ENCODE assay signal across 9 cellular contexts in the genomic region with DNA sequence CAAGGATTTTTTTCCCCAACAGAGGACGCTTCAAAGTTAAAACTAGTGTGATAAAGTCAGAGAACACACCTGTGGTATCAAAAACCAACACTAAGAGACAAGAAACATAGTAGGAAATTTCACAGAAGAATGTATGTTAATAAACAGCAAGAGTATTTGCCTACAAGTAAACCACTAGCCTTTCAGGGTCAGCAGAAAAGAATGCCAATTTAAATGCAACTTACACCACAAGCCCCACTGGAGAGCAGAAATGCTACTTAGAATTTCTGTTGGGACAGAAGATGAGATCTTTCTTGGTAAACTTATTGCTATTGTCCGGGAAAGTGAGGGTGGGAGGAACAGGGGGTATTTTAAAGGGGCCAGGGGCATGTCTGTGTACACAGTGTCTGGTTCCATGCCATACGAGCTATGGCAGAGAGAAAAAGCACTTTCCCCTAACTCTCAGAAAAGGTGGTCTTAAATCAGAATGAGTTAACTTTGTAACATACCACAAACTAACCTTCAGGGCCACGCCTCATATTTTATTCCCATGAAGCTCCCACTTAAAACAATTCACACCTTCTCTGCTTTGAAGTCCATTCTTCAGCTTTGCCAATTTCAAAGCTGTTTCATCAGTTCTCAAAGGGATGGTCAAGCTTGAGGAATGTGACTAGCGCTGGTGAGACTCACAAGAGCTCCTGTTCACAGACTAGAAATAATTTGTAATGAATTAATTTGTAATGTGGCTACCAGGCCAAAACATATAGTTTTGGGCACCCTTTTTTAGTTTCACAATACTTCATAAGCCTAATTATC.
DNase-seq lines count a peak whose midpoint lies in the region; ATAC-seq and TF ChIP-seq lines count a peak whose summit lies in the region.
"Had no signal": no experiment of that assay in that cellular context is flagged by ENCODE, and none has a peak within 500 bp of the region (broad histone marks: within the 10 kb centered on the region; RNA-seq: fewer than 3 reads in every experiment).

No MANE protein-coding gene starts in this region.

- no peak overlapping the region for H3K4me3 ChIP-seq in HCT116 (replicated peaks in 1 of 2; ENCODE audit: low read depth in 1 of 2, low read length in 2 of 2)
- H3K4me3 ChIP-seq in WI38 (ENCODE audit: low read depth, low read length) = peak overlapping the region; percentile 3
- H3K4me3 ChIP-seq in fibroblast of the aortic adventitia (ENCODE audit: low read depth, low read length) = no peak overlapping the region
- H3K4me3 ChIP-seq in spleen = no peak overlapping the region

- DNase-seq in HCT116 (ENCODE audit: low read depth, low spot score) (peak; percentile 78), fibroblast of the aortic adventitia (ENCODE audit: low read depth) (peak; percentile 81), spleen (no peak)
- no peak for DNase-seq in activated CD8-positive, alpha-beta memory T cell treated with anti-CD3 and anti-CD28 coated beads, Interleukin-2, amount 50 U/mL, for 4 hours
- DNase-seq: activated naive CD8-positive, alpha-beta T cell treated with anti-CD3 and anti-CD28 coated beads, Interleukin-2, amount 10 ng/mL, durations not matched to agents 7 days and 5 days; NCI-H1436 treated with DMSO at 0.1 percent for 48 hours had no signal

- H3K36me3 ChIP-seq in HCT116 (ENCODE audit: control insufficient read depth in 1 of 2, insufficient read depth in 2 of 2, low read length in 2 of 2) (no peaks in the 10 kb centered on the region), spleen (peaks cover 0 to 14% (median 3%) of the 10 kb centered on the region in 6 donors)

- ATAC-seq in HCT116 = 0 out of 2 replicates have a peak, but pooled peaks have one; percentile 23
- no peak for ATAC-seq in GM21423 (IDR thresholded peaks at IDR 0.05; ENCODE audit: unreplicated experiment)
- ATAC-seq in GM21723 (IDR thresholded peaks at IDR 0.05; ENCODE audit: unreplicated experiment) = no peak

- H3K4me2 ChIP-seq in HCT116 (ENCODE audit: low read length) = peak overlapping the region; percentile 66

- TF ChIP-seq POLR2A in HCT116 (IDR thresholded peaks at IDR 0.05; ENCODE audit: borderline replicate concordance, extremely low read depth, insufficient read depth, insufficient read length) (no peak), spleen (IDR thresholded peaks at IDR 0.05) (no peak)

- WGBS in spleen, 5 donors = 87 to 94% (median 91%) methylated on average over 5 of the region's 5 CpGs

- no TSS peak for BruUV-seq in HCT116 (replicated peaks; lab: Mats Ljungman, UMichigan)

- CTCF ChIA-PET in HCT116 (lab: Charles Lee) = interaction anchor here (1.3 kb wide), 1 partner anchor 24 kb away, joined by 4 read pairs; no protein-coding TSS in a partner anchor

- H3K79me2 ChIP-seq in HCT116 (ENCODE audit: insufficient read depth, low read length) = peaks cover 100% of the 10 kb centered on the region

- H3K27me3 ChIP-seq in HCT116 (ENCODE audit: insufficient read depth, low read length) (no peaks in the 10 kb centered on the region), spleen (replicated peaks in 1 of 7) (no peaks in the 10 kb centered on the region)

- H3K9me2 ChIP-seq in HCT116 (ENCODE audit: insufficient read depth) = no peaks in the 10 kb centered on the region

- no peak for TF ChIP-seq RAD21 in HCT116 (IDR thresholded peaks at IDR 0.05; ENCODE audit: low read depth)

- H3K9me3 ChIP-seq in HCT116 (ENCODE audit: control insufficient read depth in 1 of 2, insufficient read depth in 1 of 2, low read depth in 1 of 2, low read length in 2 of 2) (no peaks in the 10 kb centered on the region), spleen (no peaks in the 10 kb centered on the region)

- H4K20me1 ChIP-seq in HCT116 (ENCODE audit: insufficient read depth) = peaks cover 5% of the 10 kb centered on the region; the same call in 1 of the 2 replicates

- H3K27ac ChIP-seq in HCT116 (ENCODE audit: low read depth, low read length) = no peak overlapping the region
- peak overlapping the region; percentile 58 to 85 (median 78) for H3K27ac ChIP-seq in spleen

- intact Hi-C loops in HCT116 (cut with micrococcal nuclease) = loop anchor here (2.0 to 5.0 kb wide), 2 partner anchors 24 to 64 kb away; no protein-coding TSS in a partner anchor
- intact Hi-C loops in spleen (cut with DNase I; ENCODE audit: low total_unique reads) = loop anchor here (10.0 kb wide), 1 partner anchor 56 kb away; no protein-coding TSS in a partner anchor

- H3K4me1 ChIP-seq in HCT116 (ENCODE audit: control insufficient read depth in 1 of 2, insufficient read depth in 2 of 2, low read length in 2 of 2) (peaks cover 41 to 53% of the 10 kb centered on the region in 2 experiments), spleen (peaks cover 45 to 100% (median 92%) of the 10 kb centered on the region in 6 donors)

- POLR2A ChIA-PET in HCT116 (lab: Charles Lee) = interaction anchor here (1.2 to 3.3 kb wide), 2 partner anchors 24 to 63 kb away, joined by 3 to 23 read pairs; no protein-coding TSS in a partner anchor

- RAD21 ChIA-PET in HCT116 (lab: Charles Lee; ENCODE audit: low non-redundant PET in 1 of 2, low total read pairs in 2 of 2, uncharacterized antibody in 2 of 2, unreplicated experiment in 2 of 2) = interaction anchor here in 1 of 2 experiments (1.2 kb wide), 1 partner anchor 24 kb away, joined by 7 read pairs; no protein-coding TSS in a partner anchor

- TF ChIP-seq CTCF in HCT116 (IDR thresholded peaks at IDR 0.05 in 2 of 3, conservative IDR thresholded peaks at IDR 0.05 in 1 of 3; ENCODE audit: borderline replicate concordance in 1 of 3, insufficient read depth in 1 of 3, low read depth in 2 of 3, low read length in 2 of 3) (no peak), WI38 (IDR thresholded peaks at IDR 0.05; ENCODE audit: low read depth, low read length) (no peak), fibroblast of the aortic adventitia (IDR thresholded peaks at IDR 0.05; ENCODE audit: insufficient read depth, low read length) (no peak), spleen (IDR thresholded peaks at IDR 0.05 in 8 of 11, conservative IDR thresholded peaks at IDR 0.05 in 3 of 11) (no peak)

- no peak overlapping the region for H2AFZ ChIP-seq in HCT116 (ENCODE audit: low read depth, low read length, poor library complexity, severe bottlenecking)

- H3K9ac ChIP-seq in HCT116 (ENCODE audit: low read length) = peak overlapping the region; percentile 15; the same call in 1 of the 2 replicates

TF ChIP-seq in HCT116, 20 proteins besides CTCF, POLR2A, EP300 and RAD21:
- TF ChIP-seq TCF7L2 (IDR thresholded peaks at IDR 0.05; ENCODE audit: borderline replicate concordance, extremely low read depth, insufficient read depth, insufficient read length) (peak; percentile 63), YY1 (IDR thresholded peaks at IDR 0.05; ENCODE audit: extremely low read depth, insufficient replicate concordance, low read depth, low read length) (no peak), JUND (IDR thresholded peaks at IDR 0.05) (no peak; the same call in 1 of the 2 replicates), SP1 (IDR thresholded peaks at IDR 0.05; ENCODE audit: low read depth) (peak; percentile 41; the same call in 1 of the 2 replicates), EGR1 (IDR thresholded peaks at IDR 0.05; ENCODE audit: low read depth) (no peak), CEBPB (IDR thresholded peaks at IDR 0.05; ENCODE audit: low read depth) (peak; percentile 73), ZNF274 (IDR thresholded peaks at IDR 0.05; ENCODE audit: low read depth, low read length) (no peak), POLR2AphosphoS5 (IDR thresholded peaks at IDR 0.05; ENCODE audit: low read depth, low read length) (0 out of 2 replicates have a peak, but pooled peaks have one; percentile 18), CBX3 (IDR thresholded peaks at IDR 0.05; ENCODE audit: low read depth) (no peak), ZFX (IDR thresholded peaks at IDR 0.05) (no peak)
- TF ChIP-seq, protein P1, sequence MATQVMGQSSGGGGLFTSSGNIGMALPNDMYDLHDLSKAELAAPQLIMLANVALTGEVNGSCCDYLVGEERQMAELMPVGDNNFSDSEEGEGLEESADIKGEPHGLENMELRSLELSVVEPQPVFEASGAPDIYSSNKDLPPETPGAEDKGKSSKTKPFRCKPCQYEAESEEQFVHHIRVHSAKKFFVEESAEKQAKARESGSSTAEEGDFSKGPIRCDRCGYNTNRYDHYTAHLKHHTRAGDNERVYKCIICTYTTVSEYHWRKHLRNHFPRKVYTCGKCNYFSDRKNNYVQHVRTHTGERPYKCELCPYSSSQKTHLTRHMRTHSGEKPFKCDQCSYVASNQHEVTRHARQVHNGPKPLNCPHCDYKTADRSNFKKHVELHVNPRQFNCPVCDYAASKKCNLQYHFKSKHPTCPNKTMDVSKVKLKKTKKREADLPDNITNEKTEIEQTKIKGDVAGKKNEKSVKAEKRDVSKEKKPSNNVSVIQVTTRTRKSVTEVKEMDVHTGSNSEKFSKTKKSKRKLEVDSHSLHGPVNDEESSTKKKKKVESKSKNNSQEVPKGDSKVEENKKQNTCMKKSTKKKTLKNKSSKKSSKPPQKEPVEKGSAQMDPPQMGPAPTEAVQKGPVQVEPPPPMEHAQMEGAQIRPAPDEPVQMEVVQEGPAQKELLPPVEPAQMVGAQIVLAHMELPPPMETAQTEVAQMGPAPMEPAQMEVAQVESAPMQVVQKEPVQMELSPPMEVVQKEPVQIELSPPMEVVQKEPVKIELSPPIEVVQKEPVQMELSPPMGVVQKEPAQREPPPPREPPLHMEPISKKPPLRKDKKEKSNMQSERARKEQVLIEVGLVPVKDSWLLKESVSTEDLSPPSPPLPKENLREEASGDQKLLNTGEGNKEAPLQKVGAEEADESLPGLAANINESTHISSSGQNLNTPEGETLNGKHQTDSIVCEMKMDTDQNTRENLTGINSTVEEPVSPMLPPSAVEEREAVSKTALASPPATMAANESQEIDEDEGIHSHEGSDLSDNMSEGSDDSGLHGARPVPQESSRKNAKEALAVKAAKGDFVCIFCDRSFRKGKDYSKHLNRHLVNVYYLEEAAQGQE (IDR thresholded peaks at IDR 0.05; ENCODE audit: low read depth) = no peak
- TF ChIP-seq, protein P2, sequence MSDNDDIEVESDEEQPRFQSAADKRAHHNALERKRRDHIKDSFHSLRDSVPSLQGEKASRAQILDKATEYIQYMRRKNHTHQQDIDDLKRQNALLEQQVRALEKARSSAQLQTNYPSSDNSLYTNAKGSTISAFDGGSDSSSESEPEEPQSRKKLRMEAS (IDR thresholded peaks at IDR 0.05) = 0 out of 2 replicates have a peak, but pooled peaks have one; percentile 16
TF ChIP-seq in HCT116: peak in this region for 5.

Comparison
In these comparisons a context has a peak if more than half of its experiments do, and no peak if none do; other contexts are left out.
1. DNase-seq: peak in HCT116 (single experiment) and fibroblast of the aortic adventitia (single experiment); none in spleen (single experiment) and activated CD8-positive, alpha-beta memory T cell treated with anti-CD3 and anti-CD28 coated beads, Interleukin-2, amount 50 U/mL, for 4 hours (single experiment).